Comparison of ENCODE assay signal across 8 cellular contexts in the genomic region with DNA sequence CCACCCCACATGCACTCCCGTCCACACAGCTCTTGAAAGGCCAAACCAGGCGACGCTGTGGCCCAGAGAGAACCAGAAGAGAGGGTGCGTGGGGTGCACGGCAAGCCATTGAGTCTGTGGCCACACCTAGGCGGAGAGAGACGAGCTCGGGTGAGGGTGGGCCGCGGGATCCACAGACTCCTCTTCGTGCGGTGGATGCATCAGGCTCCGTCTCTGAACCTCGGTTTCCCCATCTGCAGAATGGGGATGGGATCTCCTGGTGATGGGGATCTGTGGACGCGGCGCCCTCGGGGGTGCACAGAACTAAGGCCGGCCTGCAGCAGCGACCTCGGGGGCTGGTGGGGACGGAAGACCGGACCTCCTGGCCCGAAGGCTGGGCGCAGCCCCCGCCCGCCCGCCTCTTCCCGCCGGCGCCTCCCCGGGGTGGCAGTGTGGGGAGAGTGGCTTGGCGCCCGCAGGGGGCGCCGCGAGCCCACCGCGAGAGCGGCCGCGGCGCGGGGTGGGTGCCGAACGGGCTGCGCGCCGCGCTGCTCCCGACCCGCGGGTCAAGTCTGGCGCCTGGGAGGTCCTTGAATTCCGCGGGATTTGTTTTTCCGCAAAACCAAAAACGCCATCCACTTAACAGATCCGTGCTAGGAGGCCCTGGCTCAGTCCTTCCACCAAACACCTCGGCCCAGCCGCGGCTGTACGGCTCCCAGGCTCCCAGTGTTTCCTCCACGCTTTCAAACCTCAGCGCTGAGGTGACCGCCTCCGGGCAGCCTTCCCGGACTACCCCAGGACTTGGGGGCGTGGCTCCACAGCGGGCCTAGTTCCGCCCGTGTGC. TPM values are rescaled to one million over a fixed set of nuclear protein-coding genes. Genes with fewer than 3 reads are reported as not detected.
A peak's percentile ranks its signal among the peaks of the same experiment; 100 is the strongest.
DNase-seq lines count a peak whose midpoint lies in the region; ATAC-seq and TF ChIP-seq lines count a peak whose summit lies in the region.

No MANE protein-coding gene starts in this region.

- BruUV-seq in Caco-2 (replicated peaks; lab: Mats Ljungman, UMichigan) (no TSS peak), PC-9 (replicated peaks; lab: Mats Ljungman, UMichigan) (no TSS peak)

- peaks cover 10% of the 10 kb centered on the region for H3K4me1 Mint-ChIP-seq in Caco-2 (ENCODE audit: low read depth, unreplicated experiment)

- TF ChIP-seq CTCF in Caco-2 (IDR thresholded peaks at IDR 0.05; ENCODE audit: insufficient read depth in 1 of 2, low read depth in 1 of 2, low read length in 1 of 2, severe bottlenecking in 1 of 2, unreplicated experiment in 1 of 2), result peak; percentile 39 to 51
- peak; percentile 69 for TF ChIP-seq CTCF in OCI-LY3 (IDR thresholded peaks at IDR 0.05; ENCODE audit: low read depth, low read length)
- TF ChIP-seq CTCF in neutrophil (IDR thresholded peaks at IDR 0.05), result no peak
- TF ChIP-seq CTCF in PC-9 (conservative IDR thresholded peaks at IDR 0.05), result no peak

- POLR2A ChIA-PET in Caco-2 (lab: Charles Lee) (no interaction called here), PC-9 (lab: Charles Lee; ENCODE audit: unreplicated experiment) (interaction anchor here (0.6 kb wide), 1 partner anchor 246 kb away, joined by 5 read pairs; no protein-coding TSS in a partner anchor)

- no peaks in the 10 kb centered on the region for H3F3A ChIP-seq in PC-9 (ENCODE audit: insufficient read depth, low read depth)

- H3K4me3 ChIP-seq in Caco-2 (ENCODE audit: low read depth, low read length) (peak overlapping the region; percentile 50), OCI-LY3 (ENCODE audit: low read length) (peak overlapping the region; percentile 83), neutrophil (ENCODE audit: low read depth in 1 of 2, low read length in 1 of 2) (peak overlapping the region; percentile 60 to 64), PC-9 (no peak overlapping the region)

- CTCF ChIA-PET in Caco-2 (lab: Charles Lee) (interaction anchor here (1.3 kb wide), 1 partner anchor 75 kb away, joined by 3 read pairs; no protein-coding TSS in a partner anchor), PC-9 (lab: Charles Lee) (interaction anchor here (0.9 kb wide), 1 partner anchor 448 kb away, joined by 6 read pairs; no protein-coding TSS in a partner anchor)

- H3K27me3 Mint-ChIP-seq in Caco-2 (ENCODE audit: insufficient read depth, unreplicated experiment), result no peaks in the 10 kb centered on the region

- no peak overlapping the region for H3K27ac ChIP-seq in OCI-LY3 (ENCODE audit: low read length)
- H3K27ac ChIP-seq in neutrophil, result no peak overlapping the region
- no peak overlapping the region for H3K27ac ChIP-seq in PC-9

- peak; percentile 58 to 63 for DNase-seq in Caco-2
- peak; percentile 42 for DNase-seq in H4 (ENCODE audit: low spot score)
- DNase-seq in activated naive CD4-positive, alpha-beta T cell treated with Interleukin-2 at 50 U/mL for 16 hours, result peak; percentile 52
- peak; percentile 31 for DNase-seq in globus pallidus (ENCODE audit: low spot score)
- no peak for DNase-seq in PC-9

- peak overlapping the region; percentile 58 for H3K9ac ChIP-seq in OCI-LY3 (ENCODE audit: low read length)

- intact Hi-C loops in Caco-2 (cut with micrococcal nuclease; ENCODE audit: unreplicated experiment), result loop anchor here (2.0 kb wide), 1 partner anchor 284 kb away; no protein-coding TSS in a partner anchor
- intact Hi-C loops in PC-9 (cut with micrococcal nuclease; ENCODE audit: unreplicated experiment), result no loop called here

- ATAC-seq in GM21447 (IDR thresholded peaks at IDR 0.05; ENCODE audit: unreplicated experiment), result no peak

- no peaks in the 10 kb centered on the region for H3K27me3 ChIP-seq in Caco-2 (replicated peaks; ENCODE audit: control insufficient read depth, insufficient read depth, low read length)
- peaks cover 15% of the 10 kb centered on the region for H3K27me3 ChIP-seq in OCI-LY3 (ENCODE audit: low read depth, low read length)
- peaks cover 70% of the 10 kb centered on the region for H3K27me3 ChIP-seq in neutrophil
- peaks cover 31% of the 10 kb centered on the region for H3K27me3 ChIP-seq in PC-9 (ENCODE audit: insufficient read depth, low read depth)

- no peaks in the 10 kb centered on the region for H3K36me3 Mint-ChIP-seq in Caco-2 (ENCODE audit: insufficient read depth, unreplicated experiment)

- H3K36me3 ChIP-seq in Caco-2 (ENCODE audit: control insufficient read depth, insufficient read depth, low read length) (no peaks in the 10 kb centered on the region), OCI-LY3 (replicated peaks; ENCODE audit: low read depth, low read length) (no peaks in the 10 kb centered on the region), neutrophil (no peaks in the 10 kb centered on the region), PC-9 (ENCODE audit: low read depth) (no peaks in the 10 kb centered on the region)

- H3K79me2 ChIP-seq in OCI-LY3 (ENCODE audit: low read length), result no peaks in the 10 kb centered on the region
- H3K79me2 ChIP-seq in PC-9 (ENCODE audit: low read depth), result no peaks in the 10 kb centered on the region

- H3K4me1 ChIP-seq in Caco-2 (no peaks in the 10 kb centered on the region), OCI-LY3 (ENCODE audit: low read length) (peaks cover 9% of the 10 kb centered on the region; the same call in 1 of the 2 replicates), neutrophil (ENCODE audit: control insufficient read depth in 1 of 2, insufficient read depth in 1 of 2, low read depth in 1 of 2, low read length in 1 of 2) (peaks cover 35 to 39% of the 10 kb centered on the region in 2 experiments), PC-9 (replicated peaks; ENCODE audit: insufficient read depth) (no peaks in the 10 kb centered on the region)

- H4K20me1 ChIP-seq in OCI-LY3 (ENCODE audit: insufficient read depth, low read length), result no peaks in the 10 kb centered on the region
- H4K20me1 ChIP-seq in PC-9 (ENCODE audit: insufficient read depth), result no peaks in the 10 kb centered on the region

- H3K4me3 Mint-ChIP-seq in Caco-2 (ENCODE audit: unreplicated experiment), result peak overlapping the region; percentile 87

- H2AFZ ChIP-seq in OCI-LY3 (ENCODE audit: low read depth, low read length) (peak overlapping the region; percentile 85), PC-9 (no peak overlapping the region)

- peak overlapping the region; percentile 89 for H3K4me2 ChIP-seq in OCI-LY3 (ENCODE audit: low read length)
- H3K4me2 ChIP-seq in PC-9, result no peak overlapping the region

- no peak overlapping the region for H3K27ac Mint-ChIP-seq in Caco-2 (ENCODE audit: unreplicated experiment)

- H3K9me3 ChIP-seq in Caco-2, result peaks cover 3% of the 10 kb centered on the region; the same call in 1 of the 2 replicates
- no peaks in the 10 kb centered on the region for H3K9me3 ChIP-seq in OCI-LY3 (ENCODE audit: insufficient read depth, low read length)
- no peaks in the 10 kb centered on the region for H3K9me3 ChIP-seq in neutrophil
- H3K9me3 ChIP-seq in PC-9 (ENCODE audit: insufficient read depth, low read depth), result no peaks in the 10 kb centered on the region

- H3K9me3 Mint-ChIP-seq in Caco-2 (ENCODE audit: unreplicated experiment), result no peaks in the 10 kb centered on the region

- H3K9me2 ChIP-seq in PC-9 (ENCODE audit: insufficient read depth), result no peaks in the 10 kb centered on the region

RNA-seq across cellular contexts. Expression of a gene that starts 13.2 kb away (rescaled TPM):
- total RNA-seq in Caco-2 (2022) (52.6 and 55.6 TPM in 2 replicates), PC-9 (2021) (40.3 and 48.6 TPM in 2 replicates)
- 100 and 104 TPM in 2 replicates for total RNA-seq in H4 (2014; rRNA removed; shearing (Covaris generic))

Comparison
In these comparisons a context has a peak if more than half of its experiments do, and no peak if none do; other contexts are left out.
1. DNase-seq: peak in Caco-2 (2 of 2), H4 (single experiment), activated naive CD4-positive, alpha-beta T cell treated with Interleukin-2 at 50 U/mL for 16 hours (single experiment) and globus pallidus (single experiment); none in PC-9 (0 of 2).
2. CTCF ChIP-seq: peak in Caco-2 (2 of 2) and OCI-LY3 (single experiment); none in neutrophil (single experiment) and PC-9 (single experiment).